8 cellular contexts compared by ENCODE assay signal in the genomic region with DNA sequence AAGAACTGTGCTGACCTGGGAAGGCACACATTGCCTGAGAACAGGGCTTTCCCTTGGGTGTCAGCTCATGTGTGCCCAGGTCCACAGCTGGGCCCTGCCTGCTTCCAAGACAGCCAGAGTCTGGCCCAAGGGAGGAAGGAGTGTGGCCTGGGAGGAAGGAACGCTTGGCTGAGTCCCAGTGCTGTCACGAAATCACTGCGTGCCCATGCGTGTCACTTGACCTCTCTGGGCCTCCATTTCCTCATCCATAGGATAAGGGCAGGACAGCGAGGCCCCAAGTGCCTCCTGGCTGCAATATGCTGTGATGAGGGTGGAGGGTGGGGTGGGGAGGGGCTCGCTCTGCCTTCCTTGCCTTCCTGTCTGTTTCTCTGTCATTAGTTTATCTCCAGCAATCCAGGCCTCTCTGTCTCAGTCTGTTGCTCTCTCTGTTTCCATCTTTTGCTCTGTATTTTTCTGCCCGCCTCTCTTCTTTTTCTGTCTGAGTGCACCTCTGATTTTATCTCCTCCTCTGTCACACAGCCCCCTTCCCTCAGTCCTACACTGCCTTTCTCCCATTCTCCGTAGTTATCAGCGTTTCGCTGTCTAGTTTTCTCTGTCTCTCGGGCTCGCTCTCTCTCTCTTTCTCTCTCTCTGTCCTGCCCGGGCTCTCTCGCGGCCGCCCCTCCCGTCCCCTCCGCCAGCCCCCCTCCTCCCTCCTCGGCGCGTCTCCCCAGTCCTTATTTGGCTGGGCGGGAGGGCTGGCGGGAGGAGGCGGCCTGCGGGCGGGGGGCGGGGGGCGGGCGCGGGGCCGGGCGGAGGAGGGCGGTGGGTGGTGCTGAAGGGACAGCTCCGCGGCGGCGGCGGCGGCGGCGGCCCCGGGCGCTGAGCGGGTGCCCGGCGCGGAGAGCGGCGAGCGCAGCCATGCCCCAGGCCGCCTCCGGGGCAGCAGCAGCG. TPM values are rescaled to one million over a fixed set of nuclear protein-coding genes. Genes with fewer than 3 reads are reported as not detected.
DNase-seq lines count a peak whose midpoint lies in the region; ATAC-seq and TF ChIP-seq lines count a peak whose summit lies in the region.

KCNK3 (plus strand) TSS at position 842 of the 933 bp plus-strand sequence. CDS start 154 bp downstream, outside the sequence.

- no peak within 1 kb of the TSS for H3K27ac ChIP-seq in fibroblast of lung (ENCODE audit: insufficient read depth, low read length)
- H3K27ac ChIP-seq in thoracic aorta = peak within 1 kb of the TSS; percentile 86 to 93

- H3K4me3 Mint-ChIP-seq in nephron progenitor cell = peak within 1 kb of the TSS; percentile 73

- no peak within 1 kb of the TSS for H2AFZ ChIP-seq in fibroblast of lung (ENCODE audit: low read length)

- ATAC-seq in thoracic aorta (ENCODE audit: insufficient number of reproducible peaks, low FRiP score, low read depth) = peak; percentile 52

- peaks cover 33% of the 10 kb centered on the region for H3K27me3 ChIP-seq in fibroblast of lung (ENCODE audit: control insufficient read depth, insufficient read depth, low read length)
- H3K27me3 ChIP-seq in thoracic aorta (replicated peaks; ENCODE audit: insufficient read depth) = no peaks in the 10 kb centered on the region

- TF ChIP-seq CTCF in fibroblast of lung (conservative IDR thresholded peaks at IDR 0.05 in 1 of 2, IDR thresholded peaks at IDR 0.05 in 1 of 2; ENCODE audit: low read depth in 1 of 2, low read length in 2 of 2) (no peak), nephron progenitor cell (IDR thresholded peaks at IDR 0.05) (no peak), thoracic aorta (IDR thresholded peaks at IDR 0.05) (no peak)

- peaks cover 49% of the 10 kb centered on the region for H3K27me3 Mint-ChIP-seq in nephron progenitor cell (ENCODE audit: low read depth, poor library complexity)

- no peaks in the 10 kb centered on the region for H3K9me3 ChIP-seq in fibroblast of lung (ENCODE audit: control insufficient read depth, insufficient read depth, low read depth, low read length)
- no peaks in the 10 kb centered on the region for H3K9me3 ChIP-seq in thoracic aorta

- no peaks in the 10 kb centered on the region for H3K36me3 ChIP-seq in fibroblast of lung (ENCODE audit: control insufficient read depth, insufficient read depth, low read length)
- H3K36me3 ChIP-seq in thoracic aorta = no peaks in the 10 kb centered on the region

- peak within 1 kb of the TSS; percentile 89 for H3K27ac Mint-ChIP-seq in nephron progenitor cell

- H3K36me3 Mint-ChIP-seq in nephron progenitor cell (ENCODE audit: low read depth) = no peaks in the 10 kb centered on the region

- H3K9ac ChIP-seq in fibroblast of lung (ENCODE audit: insufficient read depth, low read length) = no peak within 1 kb of the TSS

- H4K20me1 ChIP-seq in fibroblast of lung (ENCODE audit: control insufficient read depth, extremely low read depth, insufficient read depth, low read length) = no peaks in the 10 kb centered on the region

- H3K9me3 Mint-ChIP-seq in nephron progenitor cell = no peaks in the 10 kb centered on the region

- H3K4me1 ChIP-seq in fibroblast of lung (ENCODE audit: control insufficient read depth, extremely low read depth, insufficient read depth, low read length) (no peaks in the 10 kb centered on the region), thoracic aorta (ENCODE audit: control insufficient read depth in 1 of 2, low read depth in 2 of 2) (peaks cover 10 to 62% of the 10 kb centered on the region in 2 donors)

- H3K4me1 Mint-ChIP-seq in nephron progenitor cell = peaks cover 43% of the 10 kb centered on the region

- DNase-seq in EL = peak; percentile 36
- DNase-seq in NCI-H345 (lab: John Stamatoyannopoulos, UW) = peak; percentile 79
- DNase-seq in activated T-cell treated with anti-CD3 and anti-CD28 coated beads, Interleukin-2, amount 50 U/mL, for 48 hours = peak; percentile 28 to 52
- peak; percentile 40 to 60 for DNase-seq in fibroblast of lung (ENCODE audit: low read depth in 2 of 2)
- DNase-seq in nephron progenitor cell = peak; percentile 90
- peak; percentile 56 for DNase-seq in thoracic aorta (ENCODE audit: low spot score)
- no peak for DNase-seq in SIG-M5 treated with dmso at 0.1 percent for 504 hours (lab: John Stamatoyannopoulos, UW; ENCODE audit: unreplicated experiment)
- no peak for DNase-seq in LoVo (ENCODE audit: low spot score)

- H3K4me2 ChIP-seq in fibroblast of lung (ENCODE audit: extremely low read depth, insufficient read depth, low read length) = peak within 1 kb of the TSS; percentile 35

- H3K4me3 ChIP-seq in fibroblast of lung (replicated peaks in 1 of 4; ENCODE audit: control extremely low read depth in 1 of 4, insufficient read depth in 1 of 4, low read depth in 3 of 4, low read length in 4 of 4) (peak within 1 kb of the TSS in 1 of 4 experiments; percentile 14), thoracic aorta (peak within 1 kb of the TSS; percentile 74)

- H3K79me2 ChIP-seq in fibroblast of lung (ENCODE audit: control insufficient read depth, insufficient read depth, low read length) = no peaks in the 10 kb centered on the region

RNA-seq across cellular contexts. Expression of gene KCNK3, which starts in this region (rescaled TPM):
- total RNA-seq in fibroblast of lung = under 0.01 and 0.26 TPM in 2 replicates
- polyA plus RNA-seq in fibroblast of lung = 0.01 TPM in 1 of 2 replicates, not detected in the other
- 0.02 TPM in 1 of 2 replicates, not detected in the other for polyA plus RNA-seq in fibroblast of lung (2012)
- not detected in 2 replicates for polyA minus RNA-seq in fibroblast of lung (ENCODE audit: low replicate concordance)
- total RNA-seq in thoracic aorta = 10 to 100 TPM in 1 of 2 donors, 1 to 10 TPM in 1; 6.9 to 19.6 TPM

Comparison
In these comparisons a context has a peak if more than half of its experiments do, and no peak if none do; other contexts are left out.
1. Peak in DNase-seq and H3K4me2 ChIP-seq in fibroblast of lung; RNA of the gene not detected or under 1 TPM.
2. DNase-seq: peak in EL (single experiment), NCI-H345 (single experiment), activated T-cell treated with anti-CD3 and anti-CD28 coated beads, Interleukin-2, amount 50 U/mL, for 48 hours (2 of 2), nephron progenitor cell (single experiment) and thoracic aorta (single experiment); none in SIG-M5 treated with dmso at 0.1 percent for 504 hours (single experiment) and LoVo (single experiment).